In the genomic region with DNA sequence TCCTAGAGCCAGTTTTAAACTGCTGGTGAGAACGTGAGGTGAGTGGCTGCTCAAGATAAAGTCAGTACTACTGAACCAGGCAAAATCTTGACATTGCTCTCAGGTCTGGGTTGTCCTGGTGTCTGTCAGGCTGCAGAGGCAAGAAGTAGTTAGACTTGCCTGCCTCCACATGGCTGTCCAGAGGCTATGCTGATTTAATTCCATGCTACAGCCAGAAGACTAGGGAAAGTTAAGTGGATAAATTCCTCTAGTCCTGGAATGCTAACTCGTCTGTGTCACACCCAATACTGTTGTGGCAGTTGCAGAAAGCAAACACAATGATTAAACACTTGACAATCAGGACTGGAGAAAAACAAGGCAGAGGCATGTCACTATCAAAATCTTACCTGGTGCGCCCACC, we compare ENCODE assay signal across 13 cellular contexts.
DNase-seq lines count a peak whose midpoint lies in the region; ATAC-seq and TF ChIP-seq lines count a peak whose summit lies in the region.
"Had no signal": no experiment of that assay in that cellular context is flagged by ENCODE, and none has a peak within 500 bp of the region (broad histone marks: within the 10 kb centered on the region; RNA-seq: fewer than 3 reads in every experiment).

No MANE protein-coding gene starts in this region.

- no peaks in the 10 kb centered on the region for H3K36me3 ChIP-seq in lower lobe of right lung
- H3K36me3 ChIP-seq: BLaER1 treated with 17β-estradiol and CSF1 and Interleukin-3, amounts not matched to agents 10 nM and 100 nM had no signal

- no peaks in the 10 kb centered on the region for H3K4me1 ChIP-seq in lower lobe of right lung
- H3K4me1 ChIP-seq: BLaER1 treated with 17β-estradiol and CSF1 and Interleukin-3, amounts not matched to agents 10 nM and 100 nM had no signal

- intact Hi-C loops in dorsolateral prefrontal cortex (cut with DNase I): no loop called here
- intact Hi-C loops in lower lobe of right lung (cut with DNase I): no loop called here

- H3K4me3 ChIP-seq in dorsolateral prefrontal cortex (no peak overlapping the region), lower lobe of right lung (no peak overlapping the region)
- H3K4me3 ChIP-seq: BLaER1 treated with 17β-estradiol and CSF1 and Interleukin-3, amounts not matched to agents 10 nM and 100 nM; GM12878 had no signal

- H3K9me3 ChIP-seq in lower lobe of right lung: no peaks in the 10 kb centered on the region

- DNase-seq in ELF-1 (ENCODE audit: low read depth, low spot score) (peak; percentile 11), dorsolateral prefrontal cortex (no peak), lower lobe of right lung (no peak), substantia nigra (lab: John Stamatoyannopoulos, UW) (no peak), middle frontal gyrus (ENCODE audit: extremely low spot score, low spot score) (no peak), NCI-H69 (lab: John Stamatoyannopoulos, UW) (no peak)
- DNase-seq: Calu3; CD8-positive, alpha-beta T cell; DMS79 treated with DMSO at 0.1 percent for 48 hours; H9 had no signal

- TF ChIP-seq CTCF in dorsolateral prefrontal cortex (IDR thresholded peaks at IDR 0.05 in 54 of 56, conservative IDR thresholded peaks at IDR 0.05 in 2 of 56; ENCODE audit: low read depth in 1 of 56, partially characterized antibody in 56 of 56) (no peak), lower lobe of right lung (IDR thresholded peaks at IDR 0.05) (peak; percentile 6)

- H3K27ac ChIP-seq in dorsolateral prefrontal cortex (peak overlapping the region in 48 of 59 donors; percentile 2 to 77 (median 50)), lower lobe of right lung (no peak overlapping the region), substantia nigra (ENCODE audit: low read depth, low read length, poor library complexity, severe bottlenecking) (peak overlapping the region; percentile 47)
- H3K27ac ChIP-seq: BLaER1 treated with 17β-estradiol and CSF1 and Interleukin-3, amounts not matched to agents 10 nM and 100 nM had no signal

- H3K27me3 ChIP-seq in dorsolateral prefrontal cortex: no peaks in the 10 kb centered on the region
- H3K27me3 ChIP-seq in lower lobe of right lung (ENCODE audit: low read depth): no peaks in the 10 kb centered on the region
- H3K27me3 ChIP-seq: BLaER1 treated with 17β-estradiol and CSF1 and Interleukin-3, amounts not matched to agents 10 nM and 100 nM had no signal

- peak; percentile 83 to 93 for ATAC-seq in lower lobe of right lung
- no peak for ATAC-seq in HG03354 (IDR thresholded peaks at IDR 0.05; ENCODE audit: poor library complexity, severe bottlenecking, unreplicated experiment)
- ATAC-seq: CD8-positive, alpha-beta T cell; GM12878 had no signal
